ENCODE assay signal across 7 cellular contexts in genomic region chr11:128467610-128468041, GRCh38.
DNase-seq lines count a peak whose midpoint lies in the region; ATAC-seq and TF ChIP-seq lines count a peak whose summit lies in the region.

No MANE protein-coding gene starts in this region.

- H3K9me3 ChIP-seq in gastroesophageal sphincter = no peaks in the 10 kb centered on the region
- H3K9me3 ChIP-seq in skeletal muscle tissue (ENCODE audit: control insufficient read depth in 3 of 3, low read length in 3 of 3) = no peaks in the 10 kb centered on the region
- H3K9me3 ChIP-seq in testis = no peaks in the 10 kb centered on the region

- H3K27ac ChIP-seq in gastroesophageal sphincter (peak overlapping the region in 3 of 4 donors; percentile 68 to 78 (median 75)), skeletal muscle tissue (ENCODE audit: low read depth, low read length) (peak overlapping the region; percentile 50), testis (no peak overlapping the region)

- peaks cover 0 to 89% (median 30%) of the 10 kb centered on the region in 3 donors for H3K4me1 ChIP-seq in gastroesophageal sphincter
- peaks cover 38 to 61% (median 46%) of the 10 kb centered on the region in 3 donors for H3K4me1 ChIP-seq in skeletal muscle tissue (ENCODE audit: control insufficient read depth in 3 of 3, insufficient read depth in 3 of 3, low read length in 3 of 3)
- H3K4me1 ChIP-seq in testis = peaks cover 8% of the 10 kb centered on the region

- DNase-seq in HT1080 (ENCODE audit: low read depth) = peak; percentile 99
- peak; percentile 59 to 62 for DNase-seq in activated T-cell treated with anti-CD3 and anti-CD28 coated beads, Interleukin-2, amount 50 U/mL, for 48 hours
- no peak for DNase-seq in testis

- H3K36me3 ChIP-seq in gastroesophageal sphincter (peaks cover 0 to 21% of the 10 kb centered on the region in 2 donors), skeletal muscle tissue (ENCODE audit: control insufficient read depth in 3 of 3, insufficient read depth in 3 of 3, low read length in 3 of 3) (peaks cover 10 to 15% (median 14%) of the 10 kb centered on the region in 3 donors), testis (ENCODE audit: low read depth, missing control alignments) (no peaks in the 10 kb centered on the region)

- WGBS in gastroesophageal sphincter (ENCODE audit: low coverage in 1 of 2), 2 donors = 11 to 26% methylated on average over 3 of the region's 9 CpGs
- WGBS in testis, 2 donors = 70 to 77% methylated on average over 6 to 9 of the region's 9 CpGs

- no peak overlapping the region for H3K9ac ChIP-seq in skeletal muscle tissue (ENCODE audit: low read depth in 1 of 3, low read length in 3 of 3)

- TF ChIP-seq CTCF in gastroesophageal sphincter (IDR thresholded peaks at IDR 0.05) (peak in 1 of 4 experiments; percentile 33), testis (IDR thresholded peaks at IDR 0.05) (no peak)

- TF ChIP-seq EP300 in gastroesophageal sphincter (IDR thresholded peaks at IDR 0.05) = no peak

- TF ChIP-seq POLR2A in gastroesophageal sphincter (IDR thresholded peaks at IDR 0.05) (no peak), testis (IDR thresholded peaks at IDR 0.05) (no peak)

- ATAC-seq in gastroesophageal sphincter (peak; percentile 74), HG03432 (IDR thresholded peaks at IDR 0.05; ENCODE audit: unreplicated experiment) (no peak), HG03095 (IDR thresholded peaks at IDR 0.05; ENCODE audit: unreplicated experiment) (no peak)

- no peak overlapping the region for H3K4me3 ChIP-seq in gastroesophageal sphincter
- H3K4me3 ChIP-seq in skeletal muscle tissue (ENCODE audit: low read length in 3 of 3) = no peak overlapping the region
- H3K4me3 ChIP-seq in testis = no peak overlapping the region

- H3K27me3 ChIP-seq in gastroesophageal sphincter = no peaks in the 10 kb centered on the region
- no peaks in the 10 kb centered on the region for H3K27me3 ChIP-seq in skeletal muscle tissue (ENCODE audit: control insufficient read depth in 3 of 3, insufficient read depth in 3 of 3, low read length in 3 of 3)
- H3K27me3 ChIP-seq in testis = no peaks in the 10 kb centered on the region

- intact Hi-C loops in testis (cut with DNase I; ENCODE audit: low total_unique reads) = no loop called here

Comparison
In these comparisons a context has a peak if more than half of its experiments do, and no peak if none do; other contexts are left out.
1. H3K27ac ChIP-seq: peak in gastroesophageal sphincter (3 of 4) and skeletal muscle tissue (single experiment); none in testis (0 of 2).